Comparison of ENCODE assay signal across 11 cellular contexts in the genomic region with DNA sequence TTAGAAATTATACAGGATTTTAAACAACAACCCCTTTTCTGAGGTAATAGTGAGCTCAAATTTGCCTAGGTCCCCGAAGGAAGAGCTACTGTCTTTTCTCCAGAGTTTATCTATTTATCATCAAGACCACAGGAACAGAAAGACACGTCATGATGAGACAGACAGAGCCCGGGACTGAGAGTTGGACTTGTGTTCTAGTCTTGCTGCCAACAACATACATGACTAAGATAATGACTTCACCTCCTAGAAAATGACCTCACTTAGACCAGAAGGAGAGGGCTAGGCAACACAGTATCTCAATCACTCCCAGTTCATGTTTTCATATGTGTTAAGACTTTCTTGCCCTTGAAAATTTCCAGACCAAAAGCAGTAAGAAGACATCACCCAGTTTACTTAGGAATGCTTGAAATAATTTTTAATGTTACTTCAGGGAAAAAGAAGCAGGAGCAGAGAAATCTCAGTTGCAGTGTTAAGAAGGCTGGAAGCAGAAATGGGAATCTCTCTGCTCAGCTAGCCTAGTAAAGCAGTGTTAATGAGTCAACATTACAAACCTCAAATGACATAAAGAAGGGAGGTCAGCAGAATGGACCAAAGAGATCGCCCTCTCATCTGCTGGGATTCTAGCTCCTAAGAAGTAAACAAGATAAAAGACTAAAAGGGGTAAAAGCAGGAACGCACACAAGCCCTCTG. TPM values are rescaled to one million over a fixed set of nuclear protein-coding genes. Genes with fewer than 3 reads are reported as not detected.
DNase-seq lines count a peak whose midpoint lies in the region; ATAC-seq, FAIRE-seq and TF ChIP-seq lines count a peak whose summit lies in the region.
"Had no signal": no experiment of that assay in that cellular context is flagged by ENCODE, and none has a peak within 500 bp of the region (broad histone marks: within the 10 kb centered on the region; RNA-seq: fewer than 3 reads in every experiment).

No MANE protein-coding gene starts in this region.

- no peaks in the 10 kb centered on the region for H3K4me1 Mint-ChIP-seq in activated CD8-positive, alpha-beta T cell treated with anti-CD3 and anti-CD28 coated beads, Interleukin-2, amount 10 ng/mL, durations not matched to agents 7 days and 5 days (ENCODE audit: low read depth)
- H3K4me1 Mint-ChIP-seq: memory B cell had no signal

- CTCF ChIA-PET in activated CD8-positive, alpha-beta T cell treated with anti-CD3 and anti-CD28 coated beads, Interleukin-2, amount 10 ng/mL, durations not matched to agents 7 days and 5 days (lab: Charles Lee), result no interaction called here

- H3K36me3 Mint-ChIP-seq in activated CD8-positive, alpha-beta T cell treated with anti-CD3 and anti-CD28 coated beads, Interleukin-2, amount 10 ng/mL, durations not matched to agents 7 days and 5 days (ENCODE audit: low read depth), result no peaks in the 10 kb centered on the region
- H3K36me3 Mint-ChIP-seq: memory B cell had no signal

- POLR2A ChIA-PET in activated CD8-positive, alpha-beta T cell treated with anti-CD3 and anti-CD28 coated beads, Interleukin-2, amount 10 ng/mL, durations not matched to agents 7 days and 5 days (lab: Charles Lee), result no interaction called here

- DNase-seq in Daoy (ENCODE audit: low read depth) (peak; percentile 86), NCI-H69 (lab: John Stamatoyannopoulos, UW) (peak; percentile 25), pancreas (no peak), inferior parietal cortex (ENCODE audit: extremely low spot score) (no peak), DMS114 treated with DMSO at 0.1 percent for 48 hours (lab: John Stamatoyannopoulos, UW; ENCODE audit: unreplicated experiment) (no peak)
- DNase-seq in activated CD8-positive, alpha-beta T cell treated with anti-CD3 and anti-CD28 coated beads, Interleukin-2, amount 10 ng/mL, durations not matched to agents 7 days and 5 days, result no peak

- peak overlapping the region; percentile 49 to 62 for H3K27ac ChIP-seq in esophagus (ENCODE audit: low read depth in 2 of 2, low read length in 1 of 2)
- peak overlapping the region in 2 of 4 donors; percentile 42 to 47 for H3K27ac ChIP-seq in pancreas

- H3K4me3 Mint-ChIP-seq in activated CD8-positive, alpha-beta T cell treated with anti-CD3 and anti-CD28 coated beads, Interleukin-2, amount 10 ng/mL, durations not matched to agents 7 days and 5 days, result no peak overlapping the region
- H3K4me3 Mint-ChIP-seq: memory B cell had no signal

- no peak for TF ChIP-seq CTCF in pancreas (IDR thresholded peaks at IDR 0.05)

- ATAC-seq in pancreas (peak in 3 of 4 donors; percentile 38 to 69 (median 48)), GM18909 (IDR thresholded peaks at IDR 0.05; ENCODE audit: poor library complexity, unreplicated experiment) (no peak)
- no peak for ATAC-seq in activated CD8-positive, alpha-beta T cell treated with anti-CD3 and anti-CD28 coated beads, Interleukin-2, amount 10 ng/mL, durations not matched to agents 7 days and 5 days
- ATAC-seq: K562 had no signal

- no peak overlapping the region for H3K27ac Mint-ChIP-seq in activated CD8-positive, alpha-beta T cell treated with anti-CD3 and anti-CD28 coated beads, Interleukin-2, amount 10 ng/mL, durations not matched to agents 7 days and 5 days
- H3K27ac Mint-ChIP-seq: memory B cell had no signal

- no peaks in the 10 kb centered on the region for H3K4me1 ChIP-seq in esophagus (ENCODE audit: control insufficient read depth in 2 of 2, insufficient read depth in 2 of 2, low read length in 1 of 2)
- H3K4me1 ChIP-seq in pancreas, result peaks cover 11 to 81% (median 68%) of the 10 kb centered on the region in 3 donors

- intact Hi-C loops in pancreas (cut with DNase I), result no loop called here

- H3K27me3 Mint-ChIP-seq in activated CD8-positive, alpha-beta T cell treated with anti-CD3 and anti-CD28 coated beads, Interleukin-2, amount 10 ng/mL, durations not matched to agents 7 days and 5 days (ENCODE audit: low read depth), result no peaks in the 10 kb centered on the region
- H3K27me3 Mint-ChIP-seq: memory B cell had no signal

- H3K36me3 ChIP-seq in esophagus (ENCODE audit: control insufficient read depth in 2 of 2, insufficient read depth in 2 of 2, low read length in 1 of 2) (no peaks in the 10 kb centered on the region), pancreas (no peaks in the 10 kb centered on the region)

- no peaks in the 10 kb centered on the region for H3K9me3 ChIP-seq in esophagus (ENCODE audit: control insufficient read depth in 2 of 2, insufficient read depth in 1 of 2, low read depth in 1 of 2, low read length in 1 of 2)
- no peaks in the 10 kb centered on the region for H3K9me3 ChIP-seq in pancreas

- H3K4me3 ChIP-seq in esophagus (ENCODE audit: low read depth in 1 of 2, low read length in 2 of 2) (no peak overlapping the region), pancreas (no peak overlapping the region)
- H3K4me3 ChIP-seq: K562 had no signal

- peaks cover 0 to 2% of the 10 kb centered on the region in 2 donors for H3K27me3 ChIP-seq in esophagus (ENCODE audit: control insufficient read depth in 1 of 2, insufficient read depth in 2 of 2, low read length in 2 of 2)
- H3K27me3 ChIP-seq in pancreas, result no peaks in the 10 kb centered on the region

- 38 to 43% methylated on average over 5 of the region's 5 CpGs for WGBS in esophagus, 2 donors
- WGBS in pancreas, 2 donors, result 55 to 64% methylated on average over 5 of the region's 5 CpGs

- FAIRE-seq in pancreas (lab: Jason Lieb, UNC), result no peak
- FAIRE-seq: K562 had no signal

- no peaks in the 10 kb centered on the region for H3K9me3 Mint-ChIP-seq in activated CD8-positive, alpha-beta T cell treated with anti-CD3 and anti-CD28 coated beads, Interleukin-2, amount 10 ng/mL, durations not matched to agents 7 days and 5 days (ENCODE audit: insufficient read depth)
- H3K9me3 Mint-ChIP-seq: memory B cell had no signal

RNA-seq across cellular contexts. Expression of a gene that starts 24.9 kb away (rescaled TPM):
- total RNA-seq in Daoy (2014; rRNA removed; shearing (Covaris generic)), result 34.0 and 53.0 TPM in 2 replicates
- polyA plus RNA-seq in esophagus (1 to 10 TPM in 1 of 2 donors, under 1 TPM in 1; 0.98 to 2.4 TPM), pancreas (10 to 100 TPM in 1 of 2 donors, 1 to 10 TPM in 1; 4.3 to 13.4 TPM)
- total RNA-seq in pancreas, result 10 to 100 TPM; 10.8 to 32.9 (median 13.5) TPM
- total RNA-seq in activated CD8-positive, alpha-beta T cell treated with anti-CD3 and anti-CD28 coated beads, Interleukin-2, amount 10 ng/mL, durations not matched to agents 7 days and 5 days, result not detected
- total RNA-seq: activated CD8-positive, alpha-beta memory T cell treated with anti-CD3 and anti-CD28 coated beads for 36 hours; K562 had no signal
- polyA plus RNA-seq: K562 had no signal

Comparison
In these comparisons a context has a peak if more than half of its experiments do, and no peak if none do; other contexts are left out.
1. DNase-seq: peak in Daoy (single experiment) and NCI-H69 (single experiment); none in pancreas (0 of 6), inferior parietal cortex (single experiment), DMS114 treated with DMSO at 0.1 percent for 48 hours (single experiment) and activated CD8-positive, alpha-beta T cell treated with anti-CD3 and anti-CD28 coated beads, Interleukin-2, amount 10 ng/mL, durations not matched to agents 7 days and 5 days (single experiment).
2. ATAC-seq: peak in pancreas (3 of 4); none in activated CD8-positive, alpha-beta T cell treated with anti-CD3 and anti-CD28 coated beads, Interleukin-2, amount 10 ng/mL, durations not matched to agents 7 days and 5 days (single experiment) and GM18909 (single experiment).
3. RNA of a gene that starts 24.9 kb away (total RNA-seq): 34.0 to 53.0 TPM in Daoy and 10.8 to 32.9 TPM in pancreas; not detected in activated CD8-positive, alpha-beta T cell treated with anti-CD3 and anti-CD28 coated beads, Interleukin-2, amount 10 ng/mL, durations not matched to agents 7 days and 5 days; every median in the first group is over 10 times any median in the second.